In genomic region chr5:137791803-137792202, GRCh38 we compare ENCODE assay signal across 16 cellular contexts.
"Had no signal": no experiment of that assay in that cellular context is flagged by ENCODE, and none has a peak within 500 bp of the region (broad histone marks: within the 10 kb centered on the region; RNA-seq: fewer than 3 reads in every experiment).

No MANE protein-coding gene starts in this region.

- DNase-seq: activated B cell treated with CpG ODN at 0.5 μM for 24 hours; activated CD4-positive, alpha-beta memory T cell treated with anti-CD3 and anti-CD28 coated beads for 36 hours; activated CD4-positive, alpha-beta T cell treated with anti-CD3 and anti-CD28 coated beads for 4 hours; activated naive CD8-positive, alpha-beta T cell treated with anti-CD3 and anti-CD28 coated beads for 36 hours; amygdala; body of pancreas; effector CD8-positive, alpha-beta T cell; esophagus squamous epithelium; naive thymus-derived CD4-positive, alpha-beta T cell; ovary; right lobe of liver; stimulated activated CD4-positive, alpha-beta T cell treated with anti-CD3 and anti-CD28 coated beads, Interleukin-15, amount 100 ng/mL, for 24 hours; stimulated activated CD4-positive, alpha-beta T cell treated with anti-CD3 and anti-CD28 coated beads, Interleukin-4, amount 100 ng/mL, for 24 hours; stomach; upper lobe of right lung had no signal

- ATAC-seq: body of pancreas; naive thymus-derived CD4-positive, alpha-beta T cell; right lobe of liver; stimulated activated effector memory CD8-positive, alpha-beta T cell treated with anti-CD3 and anti-CD28 coated beads, Interleukin-12 subunit alpha, Interleukin-12 subunit beta, amount 100 ng/mL, for 72 hours; upper lobe of right lung had no signal

- H3K4me3 ChIP-seq: body of pancreas, esophagus squamous epithelium, ovary, right lobe of liver, stomach, upper lobe of right lung had no signal

- H3K27ac ChIP-seq: body of pancreas, esophagus squamous epithelium, ovary, right lobe of liver, stomach, upper lobe of right lung had no signal
